In the genomic region with DNA sequence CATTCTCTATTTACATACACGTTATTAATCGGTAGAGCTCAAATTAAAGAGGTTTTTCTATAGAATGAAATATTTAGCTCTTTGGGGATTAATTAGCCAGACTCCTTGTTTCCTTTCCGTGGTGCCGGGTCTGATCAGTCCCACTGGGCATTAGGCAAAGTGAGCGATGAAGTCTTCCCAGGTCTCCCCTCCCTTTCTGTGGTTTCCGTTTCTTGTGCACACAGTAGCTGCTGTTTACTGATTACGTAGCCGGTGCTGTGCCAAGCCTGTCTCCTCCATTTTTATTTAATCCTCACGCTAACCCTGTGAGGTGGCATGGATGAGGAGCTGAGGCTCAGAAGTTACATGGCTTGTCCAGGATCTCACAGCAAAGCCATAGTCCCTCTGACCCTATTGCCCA, we compare ENCODE assay signal across 2 cellular contexts.
TF ChIP-seq lines count a peak whose summit lies in the region.

No MANE protein-coding gene starts in this region.

TF ChIP-seq in liver, 16 proteins besides CTCF, POLR2A, EP300 and RAD21:
- TF ChIP-seq, protein P1, sequence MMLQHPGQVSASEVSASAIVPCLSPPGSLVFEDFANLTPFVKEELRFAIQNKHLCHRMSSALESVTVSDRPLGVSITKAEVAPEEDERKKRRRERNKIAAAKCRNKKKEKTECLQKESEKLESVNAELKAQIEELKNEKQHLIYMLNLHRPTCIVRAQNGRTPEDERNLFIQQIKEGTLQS (IDR thresholded peaks at IDR 0.05), result no peak
- no peak for TF ChIP-seq HNF4G (IDR thresholded peaks at IDR 0.05)
- TF ChIP-seq NR2F2 (IDR thresholded peaks at IDR 0.05), result no peak
- TF ChIP-seq HNF4A (conservative IDR thresholded peaks at IDR 0.05), result peak in 1 of 2 donors; percentile 4
- TF ChIP-seq, protein P2, sequence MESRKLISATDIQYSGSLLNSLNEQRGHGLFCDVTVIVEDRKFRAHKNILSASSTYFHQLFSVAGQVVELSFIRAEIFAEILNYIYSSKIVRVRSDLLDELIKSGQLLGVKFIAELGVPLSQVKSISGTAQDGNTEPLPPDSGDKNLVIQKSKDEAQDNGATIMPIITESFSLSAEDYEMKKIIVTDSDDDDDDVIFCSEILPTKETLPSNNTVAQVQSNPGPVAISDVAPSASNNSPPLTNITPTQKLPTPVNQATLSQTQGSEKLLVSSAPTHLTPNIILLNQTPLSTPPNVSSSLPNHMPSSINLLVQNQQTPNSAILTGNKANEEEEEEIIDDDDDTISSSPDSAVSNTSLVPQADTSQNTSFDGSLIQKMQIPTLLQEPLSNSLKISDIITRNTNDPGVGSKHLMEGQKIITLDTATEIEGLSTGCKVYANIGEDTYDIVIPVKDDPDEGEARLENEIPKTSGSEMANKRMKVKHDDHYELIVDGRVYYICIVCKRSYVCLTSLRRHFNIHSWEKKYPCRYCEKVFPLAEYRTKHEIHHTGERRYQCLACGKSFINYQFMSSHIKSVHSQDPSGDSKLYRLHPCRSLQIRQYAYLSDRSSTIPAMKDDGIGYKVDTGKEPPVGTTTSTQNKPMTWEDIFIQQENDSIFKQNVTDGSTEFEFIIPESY (IDR thresholded peaks at IDR 0.05), result no peak
- TF ChIP-seq YY1 (IDR thresholded peaks at IDR 0.05), result peak; percentile 94
- peak; percentile 82 for TF ChIP-seq FOXA2 (IDR thresholded peaks at IDR 0.05)
- TF ChIP-seq JUND (IDR thresholded peaks at IDR 0.05), result peak in 1 of 2 donors; percentile 46
- no peak for TF ChIP-seq GABPA (IDR thresholded peaks at IDR 0.05 in 1 of 2, conservative IDR thresholded peaks at IDR 0.05 in 1 of 2)
- TF ChIP-seq, protein P3, sequence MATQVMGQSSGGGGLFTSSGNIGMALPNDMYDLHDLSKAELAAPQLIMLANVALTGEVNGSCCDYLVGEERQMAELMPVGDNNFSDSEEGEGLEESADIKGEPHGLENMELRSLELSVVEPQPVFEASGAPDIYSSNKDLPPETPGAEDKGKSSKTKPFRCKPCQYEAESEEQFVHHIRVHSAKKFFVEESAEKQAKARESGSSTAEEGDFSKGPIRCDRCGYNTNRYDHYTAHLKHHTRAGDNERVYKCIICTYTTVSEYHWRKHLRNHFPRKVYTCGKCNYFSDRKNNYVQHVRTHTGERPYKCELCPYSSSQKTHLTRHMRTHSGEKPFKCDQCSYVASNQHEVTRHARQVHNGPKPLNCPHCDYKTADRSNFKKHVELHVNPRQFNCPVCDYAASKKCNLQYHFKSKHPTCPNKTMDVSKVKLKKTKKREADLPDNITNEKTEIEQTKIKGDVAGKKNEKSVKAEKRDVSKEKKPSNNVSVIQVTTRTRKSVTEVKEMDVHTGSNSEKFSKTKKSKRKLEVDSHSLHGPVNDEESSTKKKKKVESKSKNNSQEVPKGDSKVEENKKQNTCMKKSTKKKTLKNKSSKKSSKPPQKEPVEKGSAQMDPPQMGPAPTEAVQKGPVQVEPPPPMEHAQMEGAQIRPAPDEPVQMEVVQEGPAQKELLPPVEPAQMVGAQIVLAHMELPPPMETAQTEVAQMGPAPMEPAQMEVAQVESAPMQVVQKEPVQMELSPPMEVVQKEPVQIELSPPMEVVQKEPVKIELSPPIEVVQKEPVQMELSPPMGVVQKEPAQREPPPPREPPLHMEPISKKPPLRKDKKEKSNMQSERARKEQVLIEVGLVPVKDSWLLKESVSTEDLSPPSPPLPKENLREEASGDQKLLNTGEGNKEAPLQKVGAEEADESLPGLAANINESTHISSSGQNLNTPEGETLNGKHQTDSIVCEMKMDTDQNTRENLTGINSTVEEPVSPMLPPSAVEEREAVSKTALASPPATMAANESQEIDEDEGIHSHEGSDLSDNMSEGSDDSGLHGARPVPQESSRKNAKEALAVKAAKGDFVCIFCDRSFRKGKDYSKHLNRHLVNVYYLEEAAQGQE (IDR thresholded peaks at IDR 0.05), result peak; percentile 35
- TF ChIP-seq FOXA1 (IDR thresholded peaks at IDR 0.05), result no peak
- TF ChIP-seq EGR1 (IDR thresholded peaks at IDR 0.05; ENCODE audit: low read depth in 2 of 2), result no peak
- peak; percentile 16 for TF ChIP-seq SP1 (IDR thresholded peaks at IDR 0.05)
- TF ChIP-seq TAF1 (conservative IDR thresholded peaks at IDR 0.05), result no peak
- TF ChIP-seq, protein P4, sequence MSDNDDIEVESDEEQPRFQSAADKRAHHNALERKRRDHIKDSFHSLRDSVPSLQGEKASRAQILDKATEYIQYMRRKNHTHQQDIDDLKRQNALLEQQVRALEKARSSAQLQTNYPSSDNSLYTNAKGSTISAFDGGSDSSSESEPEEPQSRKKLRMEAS (IDR thresholded peaks at IDR 0.05), result no peak
- TF ChIP-seq RXRA (IDR thresholded peaks at IDR 0.05), result peak; percentile 21 to 30

TF ChIP-seq in HepG2, 621 proteins besides CTCF, POLR2A, EP300 and RAD21:
- TF ChIP-seq REXO4 (CRISPR knock-in tag; IDR thresholded peaks at IDR 0.05; ENCODE audit: borderline replicate concordance) (no peak), ZNF557 (CRISPR knock-in tag; IDR thresholded peaks at IDR 0.05) (no peak), ZNF484 (CRISPR knock-in tag; IDR thresholded peaks at IDR 0.05; ENCODE audit: borderline replicate concordance, low read depth) (no peak), ZNF451 (CRISPR knock-in tag; IDR thresholded peaks at IDR 0.05) (no peak), FOSL2 (CRISPR knock-in tag; IDR thresholded peaks at IDR 0.05) (no peak), ZSCAN29 (CRISPR knock-in tag; conservative IDR thresholded peaks at IDR 0.05) (no peak), ZNF264 (CRISPR knock-in tag; IDR thresholded peaks at IDR 0.05) (no peak), CBFB (CRISPR knock-in tag; IDR thresholded peaks at IDR 0.05) (no peak), ZNF550 (CRISPR knock-in tag; IDR thresholded peaks at IDR 0.05; ENCODE audit: borderline replicate concordance) (no peak), ZEB1 (IDR thresholded peaks at IDR 0.05; ENCODE audit: insufficient replicate concordance, low read depth) (no peak), MATR3 (CRISPR knock-in tag; IDR thresholded peaks at IDR 0.05) (no peak), IRX3 (CRISPR knock-in tag; IDR thresholded peaks at IDR 0.05; ENCODE audit: borderline replicate concordance, low read depth) (no peak), ZNF569 (CRISPR knock-in tag; IDR thresholded peaks at IDR 0.05; ENCODE audit: borderline replicate concordance) (no peak), RNF2 (conservative IDR thresholded peaks at IDR 0.05; ENCODE audit: low read depth) (no peak), ZNF496 (CRISPR knock-in tag; IDR thresholded peaks at IDR 0.05; ENCODE audit: insufficient replicate concordance) (no peak)
TF ChIP-seq in HepG2: peak in this region for 0.
